Comparison of ENCODE assay signal across 36 cellular contexts in genomic region chr2:118599141-118599540, GRCh38.
"Had no signal": no experiment of that assay in that cellular context is flagged by ENCODE, and none has a peak within 500 bp of the region (broad histone marks: within the 10 kb centered on the region; RNA-seq: fewer than 3 reads in every experiment).

No MANE protein-coding gene starts in this region.

- H3K36me3 ChIP-seq: MG63 had no signal

- H3K4me3 ChIP-seq: MG63 had no signal

- H3K27me3 ChIP-seq: MG63 had no signal

- H3K9me3 ChIP-seq: MG63 had no signal

- DNase-seq: Kasumi-1, MG63, MM.1S, MV-4-11, NCI-H1048, NCI-H1092, NCI-H1092 treated with DMSO at 0.1 percent for 48 hours, NCI-H1105, NCI-H1105 treated with DMSO at 0.1 percent for 48 hours, NCI-H1417, NCI-H1417 treated with DMSO at 0.1 percent for 48 hours, NCI-H1436, NCI-H1436 treated with DMSO at 0.1 percent for 48 hours, NCI-H146, NCI-H1694, NCI-H1694 treated with DMSO at 0.1 percent for 48 hours, NCI-H187, NCI-H187 treated with DMSO at 0.1 percent for 48 hours, NCI-H1930, NCI-H2029, NCI-H2029 treated with DMSO at 0.1 percent for 48 hours, NCI-H2081, NCI-H2081 treated with DMSO at 0.1 percent for 48 hours, NCI-H2107, NCI-H2171, NCI-H2171 treated with DMSO at 0.1 percent for 48 hours, NCI-H2227 treated with DMSO at 0.1 percent for 48 hours, NCI-H226, NCI-H345, NCI-H446, NCI-H446 treated with DMSO at 0.1 percent for 48 hours, NCI-H510A, NCI-H510A treated with DMSO at 0.1 percent for 48 hours, NCI-H524, NCI-H524 treated with DMSO at 0.1 percent for 48 hours, NCI-H526 had no signal
